8 cellular contexts compared by ENCODE assay signal in the genomic region with DNA sequence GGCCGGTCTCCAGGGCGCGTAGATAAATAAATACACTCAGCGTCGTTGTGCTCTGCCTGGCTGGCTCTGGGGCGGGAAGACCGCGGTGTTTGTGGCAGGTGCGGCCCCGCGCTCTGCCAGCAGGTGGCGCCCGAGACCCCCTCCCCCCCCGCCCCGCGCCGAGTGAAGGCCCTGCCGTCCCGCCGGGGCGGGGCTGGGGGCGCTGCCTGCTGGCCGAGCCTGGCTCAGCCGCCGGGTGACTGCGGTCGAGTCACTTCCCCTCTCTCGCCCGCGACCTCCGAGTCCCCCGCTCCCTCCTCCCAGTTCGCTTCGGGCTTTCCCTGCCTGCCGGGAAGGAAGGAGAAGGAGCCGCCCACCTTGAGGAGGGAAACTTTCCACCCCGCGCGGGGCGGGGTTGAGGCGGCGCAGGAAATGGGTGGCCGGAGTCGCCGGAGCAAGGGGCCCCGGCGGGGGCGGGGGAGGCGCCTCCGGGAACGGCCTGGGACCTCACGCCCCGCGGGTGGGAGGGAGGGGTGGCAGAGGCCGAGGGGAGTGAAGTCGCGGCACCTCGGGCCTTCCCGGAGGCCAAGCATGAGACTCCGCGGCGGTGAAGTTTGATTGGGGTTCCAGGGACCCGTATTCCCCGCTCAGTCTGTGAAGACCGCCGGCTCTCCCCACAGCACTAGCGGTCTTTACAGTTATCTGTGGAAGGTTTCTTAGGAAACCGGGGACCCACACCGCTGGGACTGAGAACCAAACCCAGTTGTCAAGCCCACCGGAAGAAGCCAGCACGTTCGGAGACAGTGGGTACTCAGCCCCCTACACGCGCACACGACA. TPM values are rescaled to one million over a fixed set of nuclear protein-coding genes. Genes with fewer than 3 reads are reported as not detected.
DNase-seq lines count a peak whose midpoint lies in the region; ATAC-seq and TF ChIP-seq lines count a peak whose summit lies in the region.

No MANE protein-coding gene starts in this region.

- peaks cover 23% of the 10 kb centered on the region for H3K4me1 Mint-ChIP-seq in activated T-helper 17 cell treated with anti-CD3 and anti-CD28 coated beads, Interleukin-2, amount 50 U/mL, for 72 hours
- H3K4me1 Mint-ChIP-seq in nephron, result peaks cover 63% of the 10 kb centered on the region

- no peaks in the 10 kb centered on the region for H3K9me3 ChIP-seq in BLaER1

- H3K36me3 ChIP-seq in BLaER1, result peaks cover 17% of the 10 kb centered on the region

- peak overlapping the region; percentile 94 for H3K27ac Mint-ChIP-seq in activated T-helper 17 cell treated with anti-CD3 and anti-CD28 coated beads, Interleukin-2, amount 50 U/mL, for 72 hours
- peak overlapping the region; percentile 75 to 83 (median 76) for H3K27ac Mint-ChIP-seq in nephron

- H3K4me2 ChIP-seq in BLaER1, result peak overlapping the region; percentile 100

- ATAC-seq in activated T-helper 17 cell treated with anti-CD3 and anti-CD28 coated beads, Interleukin-2, amount 50 U/mL, for 72 hours (replicated peaks), result peak; percentile 42

- H4K20me1 ChIP-seq in BLaER1, result peaks cover 62% of the 10 kb centered on the region

- peaks cover 60% of the 10 kb centered on the region for H3K4me1 ChIP-seq in BLaER1

- peak overlapping the region; percentile 94 for H3K4me3 Mint-ChIP-seq in activated T-helper 17 cell treated with anti-CD3 and anti-CD28 coated beads, Interleukin-2, amount 50 U/mL, for 72 hours
- H3K4me3 Mint-ChIP-seq in nephron, result peak overlapping the region; percentile 89 to 90 (median 90)

- H3K36me3 Mint-ChIP-seq in activated T-helper 17 cell treated with anti-CD3 and anti-CD28 coated beads, Interleukin-2, amount 50 U/mL, for 72 hours (ENCODE audit: low read depth), result peaks cover 89% of the 10 kb centered on the region
- no peaks in the 10 kb centered on the region for H3K36me3 Mint-ChIP-seq in nephron (ENCODE audit: low read depth)

- H3K4me3 ChIP-seq in BLaER1 (peak overlapping the region; percentile 90), fibroblast of mammary gland (ENCODE audit: control insufficient read depth, low read depth, low read length) (peak overlapping the region; percentile 39)

- peak overlapping the region; percentile 98 for H3K9ac ChIP-seq in BLaER1

- H3K27me3 ChIP-seq in BLaER1, result no peaks in the 10 kb centered on the region

- TF ChIP-seq CTCF in fibroblast of mammary gland (conservative IDR thresholded peaks at IDR 0.05; ENCODE audit: control insufficient read depth, insufficient read depth, low read depth, low read length), result peak; percentile 39
- peak; percentile 98 to 99 (median 99) for TF ChIP-seq CTCF in nephron (IDR thresholded peaks at IDR 0.05; ENCODE audit: unreplicated experiment in 3 of 3)

- no peaks in the 10 kb centered on the region for H3K27me3 Mint-ChIP-seq in activated T-helper 17 cell treated with anti-CD3 and anti-CD28 coated beads, Interleukin-2, amount 50 U/mL, for 72 hours
- H3K27me3 Mint-ChIP-seq in nephron (ENCODE audit: low read depth), result peaks cover 3% of the 10 kb centered on the region

- peak overlapping the region; percentile 96 for H3K27ac ChIP-seq in BLaER1

- H3K9me3 Mint-ChIP-seq in activated T-helper 17 cell treated with anti-CD3 and anti-CD28 coated beads, Interleukin-2, amount 50 U/mL, for 72 hours, result no peaks in the 10 kb centered on the region
- no peaks in the 10 kb centered on the region for H3K9me3 Mint-ChIP-seq in nephron

- DNase-seq in HS-5 (ENCODE audit: low read depth), result peak; percentile 82
- peak; percentile 98 for DNase-seq in RPMI7951 (ENCODE audit: low read depth)
- DNase-seq in fibroblast of mammary gland (ENCODE audit: low read depth), result peak; percentile 94
- DNase-seq in stimulated activated naive CD4-positive, alpha-beta T cell treated with Interleukin-2 at 50 U/mL for 16 hours (lab: John Stamatoyannopoulos, UW), result peak; percentile 83

- TF ChIP-seq POLR2A in GM19099 (IDR thresholded peaks at IDR 0.05; ENCODE audit: extremely low read depth, insufficient read length, low read depth), result peak; percentile 15

RNA-seq across cellular contexts. Expression of gene EHBP1L1, which starts 1.5 kb away (rescaled TPM):
- 22.8 and 47.8 TPM in 2 replicates for total RNA-seq in RPMI7951 (2014; rRNA removed; shearing (Covaris generic))
- 100 to 1,000 TPM; 126 to 167 TPM for total RNA-seq in activated T-helper 17 cell treated with anti-CD3 and anti-CD28 coated beads, Interleukin-2, amount 50 U/mL, for 72 hours

RNA-seq across cellular contexts. Expression of gene FAM89B, which starts 2.0 kb away (rescaled TPM):
- 36.9 and 43.1 TPM in 2 replicates for total RNA-seq in RPMI7951 (2014; rRNA removed; shearing (Covaris generic))
- 10 to 100 TPM; 39.0 to 42.2 TPM for total RNA-seq in activated T-helper 17 cell treated with anti-CD3 and anti-CD28 coated beads, Interleukin-2, amount 50 U/mL, for 72 hours

RNA-seq across cellular contexts. Expression of gene ZNRD2, which starts 4.1 kb away (rescaled TPM):
- 87.7 and 98.0 TPM in 2 replicates for total RNA-seq in RPMI7951 (2014; rRNA removed; shearing (Covaris generic))
- total RNA-seq in activated T-helper 17 cell treated with anti-CD3 and anti-CD28 coated beads, Interleukin-2, amount 50 U/mL, for 72 hours, result 10 to 100 TPM; 30.3 to 49.4 TPM

RNA-seq across cellular contexts. Expression of gene LTBP3, which starts 16.2 kb away (rescaled TPM):
- total RNA-seq in RPMI7951 (2014; rRNA removed; shearing (Covaris generic)), result 20.9 and 38.4 TPM in 2 replicates
- total RNA-seq in activated T-helper 17 cell treated with anti-CD3 and anti-CD28 coated beads, Interleukin-2, amount 50 U/mL, for 72 hours, result 100 to 1,000 TPM in 1 of 2 donors, 10 to 100 TPM in 1; 54.3 to 124 TPM

RNA-seq across cellular contexts. Expression of gene KCNK7, which starts 21.2 kb away (rescaled TPM):
- total RNA-seq in RPMI7951 (2014; rRNA removed; shearing (Covaris generic)), result not detected in 2 replicates
- under 1 TPM; 0.52 to 0.79 TPM for total RNA-seq in activated T-helper 17 cell treated with anti-CD3 and anti-CD28 coated beads, Interleukin-2, amount 50 U/mL, for 72 hours

Comparison
In these comparisons a context has a peak if more than half of its experiments do, and no peak if none do; other contexts are left out.
1. Peak in every context shown above with its lines: DNase-seq, ATAC-seq, H3K4me3 ChIP-seq and H3K27ac ChIP-seq.